26 cellular contexts compared by ENCODE assay signal in genomic region chr5:90395005-90395404, GRCh38.
"Had no signal": no experiment of that assay in that cellular context is flagged by ENCODE, and none has a peak within 500 bp of the region (broad histone marks: within the 10 kb centered on the region; RNA-seq: fewer than 3 reads in every experiment).

No MANE protein-coding gene starts in this region.

- FAIRE-seq: keratinocyte, small intestine, urothelium cell line had no signal

- H3K9me3 ChIP-seq: left lung, ovary, prostate gland, sigmoid colon, spleen, suprapubic skin, thoracic aorta, tibial artery, upper lobe of right lung had no signal

- H3K4me1 ChIP-seq: left lung, prostate gland, sigmoid colon, spleen, suprapubic skin, tibial artery, upper lobe of right lung had no signal

- H3K27ac ChIP-seq: left lung, ovary, prostate gland, sigmoid colon, spleen, suprapubic skin, thoracic aorta, tibial artery, upper lobe of right lung had no signal

- H3K27me3 ChIP-seq: left lung, ovary, sigmoid colon, spleen, suprapubic skin, tibial artery, upper lobe of right lung had no signal

- H3K36me3 ChIP-seq: ovary, prostate gland had no signal

- ATAC-seq: left cardiac atrium; left lung; naive thymus-derived CD4-positive, alpha-beta T cell; natural killer cell treated with Interleukin-12 subunit alpha and Interleukin-12 subunit beta and Interleukin-15 and Interleukin-18, amount 100 ng/mL, for 72 hours; right cardiac atrium; stimulated activated effector memory CD8-positive, alpha-beta T cell treated with anti-CD3 and anti-CD28 coated beads, Interleukin-12 subunit alpha, Interleukin-12 subunit beta, amount 100 ng/mL, for 72 hours; upper lobe of right lung had no signal

- H3K4me3 ChIP-seq: left lung, lung, ovary, prostate gland, sigmoid colon, spleen, suprapubic skin, thoracic aorta, tibial artery, upper lobe of right lung had no signal

- DNase-seq: hippocampal formation; kidney glomerular epithelial cell; left cardiac atrium; left lung; mesendoderm; naive thymus-derived CD4-positive, alpha-beta T cell; ovary; posterior cingulate gyrus; retina; right cardiac atrium; sigmoid colon; small intestine; spleen; stimulated activated CD4-positive, alpha-beta T cell treated with anti-CD3 and anti-CD28 coated beads, Interleukin-4, amount 100 ng/mL, for 24 hours; stimulated activated naive CD4-positive, alpha-beta T cell; tibial artery; trophoblast cell; upper lobe of right lung had no signal
